ENCODE assay signal across 1 cellular context in genomic region chr5:180291943-180292831, GRCh38.
A peak's percentile ranks its signal among the peaks of the same experiment; 100 is the strongest.
TF ChIP-seq lines count a peak whose summit lies in the region.

Gene MAPK9, minus strand, starts transcription at chr5:180292083. Its CDS starts 11,522 bp downstream, at chr5:180280561.

TF ChIP-seq in WTC11, 78 proteins besides CTCF, POLR2A, EP300 and RAD21 (continued from another document):
- TF ChIP-seq AR (CRISPR knock-in tag; IDR thresholded peaks at IDR 0.05) = no peak
- TF ChIP-seq, protein P1, sequence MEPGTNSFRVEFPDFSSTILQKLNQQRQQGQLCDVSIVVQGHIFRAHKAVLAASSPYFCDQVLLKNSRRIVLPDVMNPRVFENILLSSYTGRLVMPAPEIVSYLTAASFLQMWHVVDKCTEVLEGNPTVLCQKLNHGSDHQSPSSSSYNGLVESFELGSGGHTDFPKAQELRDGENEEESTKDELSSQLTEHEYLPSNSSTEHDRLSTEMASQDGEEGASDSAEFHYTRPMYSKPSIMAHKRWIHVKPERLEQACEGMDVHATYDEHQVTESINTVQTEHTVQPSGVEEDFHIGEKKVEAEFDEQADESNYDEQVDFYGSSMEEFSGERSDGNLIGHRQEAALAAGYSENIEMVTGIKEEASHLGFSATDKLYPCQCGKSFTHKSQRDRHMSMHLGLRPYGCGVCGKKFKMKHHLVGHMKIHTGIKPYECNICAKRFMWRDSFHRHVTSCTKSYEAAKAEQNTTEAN (CRISPR knock-in tag; IDR thresholded peaks at IDR 0.05) = no peak
- TF ChIP-seq HMGXB4 (CRISPR knock-in tag; IDR thresholded peaks at IDR 0.05) = peak; percentile 42; the same call in 1 of the 2 replicates
- no peak for TF ChIP-seq SMAD4 (CRISPR knock-in tag; IDR thresholded peaks at IDR 0.05)
- TF ChIP-seq, protein P2, sequence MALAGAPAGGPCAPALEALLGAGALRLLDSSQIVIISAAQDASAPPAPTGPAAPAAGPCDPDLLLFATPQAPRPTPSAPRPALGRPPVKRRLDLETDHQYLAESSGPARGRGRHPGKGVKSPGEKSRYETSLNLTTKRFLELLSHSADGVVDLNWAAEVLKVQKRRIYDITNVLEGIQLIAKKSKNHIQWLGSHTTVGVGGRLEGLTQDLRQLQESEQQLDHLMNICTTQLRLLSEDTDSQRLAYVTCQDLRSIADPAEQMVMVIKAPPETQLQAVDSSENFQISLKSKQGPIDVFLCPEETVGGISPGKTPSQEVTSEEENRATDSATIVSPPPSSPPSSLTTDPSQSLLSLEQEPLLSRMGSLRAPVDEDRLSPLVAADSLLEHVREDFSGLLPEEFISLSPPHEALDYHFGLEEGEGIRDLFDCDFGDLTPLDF (CRISPR knock-in tag; IDR thresholded peaks at IDR 0.05) = 0 out of 2 replicates have a peak, but pooled peaks have one; percentile 14
- TF ChIP-seq KAT7 (CRISPR knock-in tag; IDR thresholded peaks at IDR 0.05; ENCODE audit: borderline replicate concordance) = peak; percentile 48; the same call in 1 of the 2 replicates
- no peak for TF ChIP-seq MXD4 (CRISPR knock-in tag; IDR thresholded peaks at IDR 0.05; ENCODE audit: borderline replicate concordance)
- TF ChIP-seq, protein P3, sequence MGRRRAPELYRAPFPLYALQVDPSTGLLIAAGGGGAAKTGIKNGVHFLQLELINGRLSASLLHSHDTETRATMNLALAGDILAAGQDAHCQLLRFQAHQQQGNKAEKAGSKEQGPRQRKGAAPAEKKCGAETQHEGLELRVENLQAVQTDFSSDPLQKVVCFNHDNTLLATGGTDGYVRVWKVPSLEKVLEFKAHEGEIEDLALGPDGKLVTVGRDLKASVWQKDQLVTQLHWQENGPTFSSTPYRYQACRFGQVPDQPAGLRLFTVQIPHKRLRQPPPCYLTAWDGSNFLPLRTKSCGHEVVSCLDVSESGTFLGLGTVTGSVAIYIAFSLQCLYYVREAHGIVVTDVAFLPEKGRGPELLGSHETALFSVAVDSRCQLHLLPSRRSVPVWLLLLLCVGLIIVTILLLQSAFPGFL (CRISPR knock-in tag; IDR thresholded peaks at IDR 0.05; ENCODE audit: borderline replicate concordance) = no peak
- no peak for TF ChIP-seq FOXJ3 (CRISPR knock-in tag; IDR thresholded peaks at IDR 0.05; ENCODE audit: borderline replicate concordance)
- TF ChIP-seq, protein P4, sequence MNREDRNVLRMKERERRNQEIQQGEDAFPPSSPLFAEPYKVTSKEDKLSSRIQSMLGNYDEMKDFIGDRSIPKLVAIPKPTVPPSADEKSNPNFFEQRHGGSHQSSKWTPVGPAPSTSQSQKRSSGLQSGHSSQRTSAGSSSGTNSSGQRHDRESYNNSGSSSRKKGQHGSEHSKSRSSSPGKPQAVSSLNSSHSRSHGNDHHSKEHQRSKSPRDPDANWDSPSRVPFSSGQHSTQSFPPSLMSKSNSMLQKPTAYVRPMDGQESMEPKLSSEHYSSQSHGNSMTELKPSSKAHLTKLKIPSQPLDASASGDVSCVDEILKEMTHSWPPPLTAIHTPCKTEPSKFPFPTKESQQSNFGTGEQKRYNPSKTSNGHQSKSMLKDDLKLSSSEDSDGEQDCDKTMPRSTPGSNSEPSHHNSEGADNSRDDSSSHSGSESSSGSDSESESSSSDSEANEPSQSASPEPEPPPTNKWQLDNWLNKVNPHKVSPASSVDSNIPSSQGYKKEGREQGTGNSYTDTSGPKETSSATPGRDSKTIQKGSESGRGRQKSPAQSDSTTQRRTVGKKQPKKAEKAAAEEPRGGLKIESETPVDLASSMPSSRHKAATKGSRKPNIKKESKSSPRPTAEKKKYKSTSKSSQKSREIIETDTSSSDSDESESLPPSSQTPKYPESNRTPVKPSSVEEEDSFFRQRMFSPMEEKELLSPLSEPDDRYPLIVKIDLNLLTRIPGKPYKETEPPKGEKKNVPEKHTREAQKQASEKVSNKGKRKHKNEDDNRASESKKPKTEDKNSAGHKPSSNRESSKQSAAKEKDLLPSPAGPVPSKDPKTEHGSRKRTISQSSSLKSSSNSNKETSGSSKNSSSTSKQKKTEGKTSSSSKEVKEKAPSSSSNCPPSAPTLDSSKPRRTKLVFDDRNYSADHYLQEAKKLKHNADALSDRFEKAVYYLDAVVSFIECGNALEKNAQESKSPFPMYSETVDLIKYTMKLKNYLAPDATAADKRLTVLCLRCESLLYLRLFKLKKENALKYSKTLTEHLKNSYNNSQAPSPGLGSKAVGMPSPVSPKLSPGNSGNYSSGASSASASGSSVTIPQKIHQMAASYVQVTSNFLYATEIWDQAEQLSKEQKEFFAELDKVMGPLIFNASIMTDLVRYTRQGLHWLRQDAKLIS (CRISPR knock-in tag; IDR thresholded peaks at IDR 0.05; ENCODE audit: borderline replicate concordance) = no peak
- TF ChIP-seq ZNF317 (CRISPR knock-in tag; IDR thresholded peaks at IDR 0.05; ENCODE audit: borderline replicate concordance, low read depth) = no peak
- 0 out of 2 replicates have a peak, but pooled peaks have one; percentile 32 for TF ChIP-seq CREM (CRISPR knock-in tag; IDR thresholded peaks at IDR 0.05)
- no peak for TF ChIP-seq ZNF423 (CRISPR knock-in tag; IDR thresholded peaks at IDR 0.05)
- no peak for TF ChIP-seq ESRRA (CRISPR knock-in tag; IDR thresholded peaks at IDR 0.05; ENCODE audit: borderline replicate concordance)
- TF ChIP-seq ZNF532 (CRISPR knock-in tag; IDR thresholded peaks at IDR 0.05; ENCODE audit: borderline replicate concordance) = no peak
- TF ChIP-seq ATF3 (CRISPR knock-in tag; conservative IDR thresholded peaks at IDR 0.05) = no peak
- TF ChIP-seq ZBTB21 (CRISPR knock-in tag; IDR thresholded peaks at IDR 0.05; ENCODE audit: borderline replicate concordance) = no peak
- no peak for TF ChIP-seq SMAD3 (CRISPR knock-in tag; IDR thresholded peaks at IDR 0.05; ENCODE audit: borderline replicate concordance)
- no peak for TF ChIP-seq NFATC4 (CRISPR knock-in tag; IDR thresholded peaks at IDR 0.05)
- peak; percentile 59; the same call in 1 of the 2 replicates for TF ChIP-seq RELA (CRISPR knock-in tag; IDR thresholded peaks at IDR 0.05; ENCODE audit: borderline replicate concordance)
- TF ChIP-seq TEAD1 (CRISPR knock-in tag; IDR thresholded peaks at IDR 0.05) = no peak
- TF ChIP-seq, protein P5, sequence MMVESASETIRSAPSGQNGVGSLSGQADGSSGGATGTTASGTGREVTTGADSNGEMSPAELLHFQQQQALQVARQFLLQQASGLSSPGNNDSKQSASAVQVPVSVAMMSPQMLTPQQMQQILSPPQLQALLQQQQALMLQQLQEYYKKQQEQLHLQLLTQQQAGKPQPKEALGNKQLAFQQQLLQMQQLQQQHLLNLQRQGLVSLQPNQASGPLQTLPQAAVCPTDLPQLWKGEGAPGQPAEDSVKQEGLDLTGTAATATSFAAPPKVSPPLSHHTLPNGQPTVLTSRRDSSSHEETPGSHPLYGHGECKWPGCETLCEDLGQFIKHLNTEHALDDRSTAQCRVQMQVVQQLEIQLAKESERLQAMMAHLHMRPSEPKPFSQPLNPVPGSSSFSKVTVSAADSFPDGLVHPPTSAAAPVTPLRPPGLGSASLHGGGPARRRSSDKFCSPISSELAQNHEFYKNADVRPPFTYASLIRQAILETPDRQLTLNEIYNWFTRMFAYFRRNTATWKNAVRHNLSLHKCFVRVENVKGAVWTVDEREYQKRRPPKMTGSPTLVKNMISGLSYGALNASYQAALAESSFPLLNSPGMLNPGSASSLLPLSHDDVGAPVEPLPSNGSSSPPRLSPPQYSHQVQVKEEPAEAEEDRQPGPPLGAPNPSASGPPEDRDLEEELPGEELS (CRISPR knock-in tag; IDR thresholded peaks at IDR 0.05) = peak; percentile 71
- TF ChIP-seq ZNF281 (CRISPR knock-in tag; IDR thresholded peaks at IDR 0.05) = no peak
- TF ChIP-seq E2F4 (CRISPR knock-in tag; IDR thresholded peaks at IDR 0.05; ENCODE audit: borderline replicate concordance, low read depth) = no peak
- TF ChIP-seq ZNF138 (CRISPR knock-in tag; conservative IDR thresholded peaks at IDR 0.05) = 0 out of 2 replicates have a peak, but pooled peaks have one; percentile 51
